1 cellular context compared by ENCODE assay signal in genomic region chr12:120437735-120438494, GRCh38.
A peak's percentile ranks its signal among the peaks of the same experiment; 100 is the strongest.
TF ChIP-seq lines count a peak whose summit lies in the region.

Gene COX6A1, plus strand, starts transcription at chr12:120438113. Its CDS starts 14 bp downstream, at chr12:120438127.

TF ChIP-seq in HEK293, 187 proteins besides CTCF, POLR2A, EP300 and RAD21 (continued from another document):
- TF ChIP-seq ZNF280D (tag by site-specific recombination; IDR thresholded peaks at IDR 0.05), result no peak
- peak; percentile 56 for TF ChIP-seq EGR2 (tag by site-specific recombination; IDR thresholded peaks at IDR 0.05; ENCODE audit: low read depth)
- no peak for TF ChIP-seq ZNF514 (tag by site-specific recombination; IDR thresholded peaks at IDR 0.05)
- TF ChIP-seq SCRT2 (tag by site-specific recombination; IDR thresholded peaks at IDR 0.05), result no peak
- TF ChIP-seq ZBTB26 (tag by site-specific recombination; optimal IDR thresholded peaks at IDR 0.05), result no peak
- TF ChIP-seq ZNF76 (tag by site-specific recombination; IDR thresholded peaks at IDR 0.05; ENCODE audit: borderline replicate concordance, low read depth), result no peak; the same call in 1 of the 2 replicates
- TF ChIP-seq ZFP3 (tag by site-specific recombination; IDR thresholded peaks at IDR 0.05; ENCODE audit: low read depth), result no peak
- TF ChIP-seq, protein P1, sequence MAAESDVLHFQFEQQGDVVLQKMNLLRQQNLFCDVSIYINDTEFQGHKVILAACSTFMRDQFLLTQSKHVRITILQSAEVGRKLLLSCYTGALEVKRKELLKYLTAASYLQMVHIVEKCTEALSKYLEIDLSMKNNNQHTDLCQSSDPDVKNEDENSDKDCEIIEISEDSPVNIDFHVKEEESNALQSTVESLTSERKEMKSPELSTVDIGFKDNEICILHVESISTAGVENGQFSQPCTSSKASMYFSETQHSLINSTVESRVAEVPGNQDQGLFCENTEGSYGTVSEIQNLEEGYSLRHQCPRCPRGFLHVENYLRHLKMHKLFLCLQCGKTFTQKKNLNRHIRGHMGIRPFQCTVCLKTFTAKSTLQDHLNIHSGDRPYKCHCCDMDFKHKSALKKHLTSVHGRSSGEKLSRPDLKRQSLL (tag by site-specific recombination; IDR thresholded peaks at IDR 0.05), result no peak
- no peak for TF ChIP-seq BCL11A (tag by site-specific recombination; IDR thresholded peaks at IDR 0.05; ENCODE audit: low read depth)
- peak; percentile 85 for TF ChIP-seq SP3 (tag by site-specific recombination; IDR thresholded peaks at IDR 0.05)
- TF ChIP-seq ZNF548 (tag by site-specific recombination; IDR thresholded peaks at IDR 0.05), result no peak
- TF ChIP-seq ZNF175 (tag by site-specific recombination; IDR thresholded peaks at IDR 0.05), result no peak
- peak; percentile 47; the same call in 1 of the 2 replicates for TF ChIP-seq SP7 (tag by site-specific recombination; IDR thresholded peaks at IDR 0.05)
- TF ChIP-seq ZNF157 (tag by site-specific recombination; IDR thresholded peaks at IDR 0.05), result no peak
- TF ChIP-seq ZNF664 (tag by site-specific recombination; IDR thresholded peaks at IDR 0.05), result no peak
- TF ChIP-seq ZNF433 (tag by site-specific recombination; IDR thresholded peaks at IDR 0.05; ENCODE audit: low read depth), result no peak
- no peak for TF ChIP-seq HOXA7 (CRISPR knock-in tag; IDR thresholded peaks at IDR 0.05; ENCODE audit: borderline replicate concordance)
- TF ChIP-seq, protein P2, sequence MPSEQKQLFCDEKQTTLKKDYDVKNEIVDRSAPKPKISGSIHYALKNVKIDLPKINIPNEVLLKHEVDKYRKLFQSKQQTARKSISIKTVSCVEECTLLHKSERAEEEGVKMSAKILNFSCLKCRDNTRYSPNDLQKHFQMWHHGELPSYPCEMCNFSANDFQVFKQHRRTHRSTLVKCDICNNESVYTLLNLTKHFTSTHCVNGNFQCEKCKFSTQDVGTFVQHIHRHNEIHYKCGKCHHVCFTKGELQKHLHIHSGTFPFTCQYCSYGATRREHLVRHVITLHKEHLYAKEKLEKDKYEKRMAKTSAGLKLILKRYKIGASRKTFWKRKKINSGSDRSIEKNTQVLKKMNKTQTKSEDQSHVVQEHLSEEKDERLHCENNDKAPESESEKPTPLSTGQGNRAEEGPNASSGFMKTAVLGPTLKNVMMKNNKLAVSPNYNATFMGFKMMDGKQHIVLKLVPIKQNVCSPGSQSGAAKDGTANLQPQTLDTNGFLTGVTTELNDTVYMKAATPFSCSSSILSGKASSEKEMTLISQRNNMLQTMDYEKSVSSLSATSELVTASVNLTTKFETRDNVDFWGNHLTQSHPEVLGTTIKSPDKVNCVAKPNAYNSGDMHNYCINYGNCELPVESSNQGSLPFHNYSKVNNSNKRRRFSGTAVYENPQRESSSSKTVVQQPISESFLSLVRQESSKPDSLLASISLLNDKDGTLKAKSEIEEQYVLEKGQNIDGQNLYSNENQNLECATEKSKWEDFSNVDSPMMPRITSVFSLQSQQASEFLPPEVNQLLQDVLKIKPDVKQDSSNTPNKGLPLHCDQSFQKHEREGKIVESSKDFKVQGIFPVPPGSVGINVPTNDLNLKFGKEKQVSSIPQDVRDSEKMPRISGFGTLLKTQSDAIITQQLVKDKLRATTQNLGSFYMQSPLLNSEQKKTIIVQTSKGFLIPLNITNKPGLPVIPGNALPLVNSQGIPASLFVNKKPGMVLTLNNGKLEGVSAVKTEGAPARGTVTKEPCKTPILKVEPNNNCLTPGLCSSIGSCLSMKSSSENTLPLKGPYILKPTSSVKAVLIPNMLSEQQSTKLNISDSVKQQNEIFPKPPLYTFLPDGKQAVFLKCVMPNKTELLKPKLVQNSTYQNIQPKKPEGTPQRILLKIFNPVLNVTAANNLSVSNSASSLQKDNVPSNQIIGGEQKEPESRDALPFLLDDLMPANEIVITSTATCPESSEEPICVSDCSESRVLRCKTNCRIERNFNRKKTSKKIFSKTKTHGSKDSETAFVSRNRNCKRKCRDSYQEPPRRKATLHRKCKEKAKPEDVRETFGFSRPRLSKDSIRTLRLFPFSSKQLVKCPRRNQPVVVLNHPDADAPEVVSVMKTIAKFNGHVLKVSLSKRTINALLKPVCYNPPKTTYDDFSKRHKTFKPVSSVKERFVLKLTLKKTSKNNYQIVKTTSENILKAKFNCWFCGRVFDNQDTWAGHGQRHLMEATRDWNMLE (tag by site-specific recombination; conservative IDR thresholded peaks at IDR 0.05; ENCODE audit: low read depth), result peak; percentile 64
- no peak for TF ChIP-seq ZNF132 (tag by site-specific recombination; IDR thresholded peaks at IDR 0.05; ENCODE audit: borderline replicate concordance)
- TF ChIP-seq ZNF513 (tag by site-specific recombination; IDR thresholded peaks at IDR 0.05), result no peak
- TF ChIP-seq ZNF335 (tag by site-specific recombination; conservative IDR thresholded peaks at IDR 0.05), result peak; percentile 39; the same call in 1 of the 2 replicates
- TF ChIP-seq ZNF423 (tag by site-specific recombination; IDR thresholded peaks at IDR 0.05), result 0 out of 2 replicates have a peak, but pooled peaks have one; percentile 24
- TF ChIP-seq ZNF658 (tag by site-specific recombination; IDR thresholded peaks at IDR 0.05), result no peak
- no peak for TF ChIP-seq ZNF530 (tag by site-specific recombination; IDR thresholded peaks at IDR 0.05; ENCODE audit: low read depth)
- no peak for TF ChIP-seq GLI2 (tag by site-specific recombination; IDR thresholded peaks at IDR 0.05; ENCODE audit: borderline replicate concordance, low read depth)
- no peak for TF ChIP-seq PBX3 (CRISPR knock-in tag; IDR thresholded peaks at IDR 0.05)
- TF ChIP-seq GLIS2 (tag by site-specific recombination; IDR thresholded peaks at IDR 0.05), result peak; percentile 42; the same call in 1 of the 2 replicates
- no peak for TF ChIP-seq FEZF1 (tag by site-specific recombination; IDR thresholded peaks at IDR 0.05)
- peak; percentile 51 for TF ChIP-seq ZXDB (tag by site-specific recombination; IDR thresholded peaks at IDR 0.05)
- no peak for TF ChIP-seq ZNF26 (tag by site-specific recombination; IDR thresholded peaks at IDR 0.05)
- TF ChIP-seq INSM2 (tag by site-specific recombination; IDR thresholded peaks at IDR 0.05), result peak; percentile 61; the same call in 1 of the 2 replicates
- TF ChIP-seq ZSCAN23 (tag by site-specific recombination; IDR thresholded peaks at IDR 0.05), result peak; percentile 21; the same call in 1 of the 2 replicates
- TF ChIP-seq MZF1 (tag by site-specific recombination; IDR thresholded peaks at IDR 0.05; ENCODE audit: borderline replicate concordance), result no peak
- TF ChIP-seq ZNF155 (tag by site-specific recombination; IDR thresholded peaks at IDR 0.05), result no peak
- TF ChIP-seq ZBTB7A (tag by site-specific recombination; IDR thresholded peaks at IDR 0.05; ENCODE audit: low read depth), result 0 out of 2 replicates have a peak, but pooled peaks have one; percentile 54
- TF ChIP-seq, protein P3, sequence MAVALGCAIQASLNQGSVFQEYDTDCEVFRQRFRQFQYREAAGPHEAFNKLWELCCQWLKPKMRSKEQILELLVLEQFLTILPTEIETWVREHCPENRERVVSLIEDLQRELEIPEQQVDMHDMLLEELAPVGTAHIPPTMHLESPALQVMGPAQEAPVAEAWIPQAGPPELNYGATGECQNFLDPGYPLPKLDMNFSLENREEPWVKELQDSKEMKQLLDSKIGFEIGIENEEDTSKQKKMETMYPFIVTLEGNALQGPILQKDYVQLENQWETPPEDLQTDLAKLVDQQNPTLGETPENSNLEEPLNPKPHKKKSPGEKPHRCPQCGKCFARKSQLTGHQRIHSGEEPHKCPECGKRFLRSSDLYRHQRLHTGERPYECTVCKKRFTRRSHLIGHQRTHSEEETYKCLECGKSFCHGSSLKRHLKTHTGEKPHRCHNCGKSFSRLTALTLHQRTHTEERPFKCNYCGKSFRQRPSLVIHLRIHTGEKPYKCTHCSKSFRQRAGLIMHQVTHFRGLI (tag by site-specific recombination; IDR thresholded peaks at IDR 0.05), result no peak
